Comparison of ENCODE assay signal across 8 cellular contexts in the genomic region with DNA sequence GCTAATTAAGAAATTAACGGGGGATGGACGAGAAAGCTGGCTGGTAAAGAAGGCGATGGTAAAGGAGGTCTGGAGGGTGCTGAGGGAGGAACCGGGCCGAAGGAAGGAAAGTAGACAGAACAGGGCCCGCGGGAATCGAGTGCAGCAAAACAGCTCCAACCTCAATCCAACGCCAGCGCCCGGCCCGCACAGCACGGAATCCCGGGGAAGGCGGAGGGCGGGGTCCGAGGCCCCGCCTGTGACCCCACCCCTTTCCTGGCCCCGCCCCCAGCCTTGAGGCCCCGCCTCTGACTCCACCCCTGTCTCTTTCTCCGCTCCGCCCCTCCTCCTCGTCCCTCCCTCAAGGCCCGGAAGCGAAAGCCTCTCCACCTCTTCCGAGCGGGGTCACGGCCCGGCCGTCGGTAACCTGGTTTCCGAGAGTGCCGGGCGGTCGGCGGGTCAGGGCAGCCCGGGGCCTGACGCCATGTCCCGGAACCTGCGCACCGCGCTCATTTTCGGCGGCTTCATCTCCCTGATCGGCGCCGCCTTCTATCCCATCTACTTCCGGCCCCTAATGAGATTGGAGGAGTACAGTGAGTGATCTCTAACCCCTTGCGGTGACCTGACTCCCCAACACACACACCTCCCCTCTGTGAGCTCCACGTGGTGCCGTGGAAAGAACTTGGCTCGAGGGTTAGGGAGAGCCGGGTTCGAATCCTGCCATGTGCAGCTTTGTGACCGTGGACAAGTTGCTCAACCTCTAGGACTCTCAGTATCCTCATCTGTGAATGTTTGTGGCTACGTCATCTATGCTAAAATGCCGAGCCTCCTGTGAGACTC. TPM values are rescaled to one million over a fixed set of nuclear protein-coding genes. Genes with fewer than 3 reads are reported as not detected.
DNase-seq lines count a peak whose midpoint lies in the region; ATAC-seq and TF ChIP-seq lines count a peak whose summit lies in the region.

A gene (plus strand): TSS at position 370 of the 819 bp plus-strand sequence. CDS start 94 bp downstream, at position 464.

- intact Hi-C loops in head of caudate nucleus (cut with DNase I) = loop anchor here (10.0 kb wide), 1 partner anchor 411 kb away; a partner anchor contains a TSS
- intact Hi-C loops in tibial artery (cut with DNase I; ENCODE audit: low total_unique reads) = loop anchor here (5.0 kb wide), 1 partner anchor 408 kb away; a partner anchor contains a TSS

- POLR2A ChIA-PET in activated naive CD8-positive, alpha-beta T cell treated with anti-CD3 and anti-CD28 coated beads, Interleukin-2, amount 10 ng/mL, durations not matched to agents 7 days and 5 days (lab: Charles Lee) = interaction anchor here (0.6 to 2.6 kb wide), 10 partner anchors 22 to 601 kb away, joined by 3 to 12 read pairs (median 5); no protein-coding TSS in a partner anchor

- H3K9me2 ChIP-seq in SU-DHL-6 (replicated peaks; ENCODE audit: insufficient read depth, low read length) = no peaks in the 10 kb centered on the region

- peaks cover 2% of the 10 kb centered on the region for H3K36me3 Mint-ChIP-seq in activated naive CD8-positive, alpha-beta T cell treated with anti-CD3 and anti-CD28 coated beads, Interleukin-2, amount 10 ng/mL, durations not matched to agents 7 days and 5 days

- H3K4me1 ChIP-seq in parathyroid adenoma (no peaks in the 10 kb centered on the region), tibial artery (peaks cover 0 to 19% (median 12%) of the 10 kb centered on the region in 4 donors)

- no peaks in the 10 kb centered on the region for H3K9me3 ChIP-seq in SU-DHL-6 (ENCODE audit: insufficient read depth, low read length)
- no peaks in the 10 kb centered on the region for H3K9me3 ChIP-seq in parathyroid adenoma (ENCODE audit: control insufficient read depth, low read length)
- no peaks in the 10 kb centered on the region for H3K9me3 ChIP-seq in tibial artery

- peak within 1 kb of the TSS; percentile 50 for H2AFZ ChIP-seq in SU-DHL-6 (ENCODE audit: low read depth, low read length, severe bottlenecking)
- H2AFZ ChIP-seq in parathyroid adenoma = peak within 1 kb of the TSS; percentile 98

- H3F3A ChIP-seq in SU-DHL-6 (ENCODE audit: insufficient read depth) = 0 out of 2 replicates have a peak, but pooled peaks cover 16% of the 10 kb centered on the region

- peaks cover 24% of the 10 kb centered on the region for H3K79me2 ChIP-seq in SU-DHL-6 (ENCODE audit: insufficient read depth, low read length)
- H3K79me2 ChIP-seq in parathyroid adenoma = no peaks in the 10 kb centered on the region

- H3K36me3 ChIP-seq in SU-DHL-6 (ENCODE audit: low read length) (no peaks in the 10 kb centered on the region), parathyroid adenoma (ENCODE audit: control insufficient read depth, insufficient read depth, low read length) (no peaks in the 10 kb centered on the region), tibial artery (no peaks in the 10 kb centered on the region)

- peak within 1 kb of the TSS; percentile 97 for H3K4me3 Mint-ChIP-seq in activated naive CD8-positive, alpha-beta T cell treated with anti-CD3 and anti-CD28 coated beads, Interleukin-2, amount 10 ng/mL, durations not matched to agents 7 days and 5 days

- H3K4me3 ChIP-seq in GM12865 (ENCODE audit: low read depth, low read length) (peak within 1 kb of the TSS; percentile 64), SU-DHL-6 (ENCODE audit: insufficient read depth, low read length, poor library complexity, severe bottlenecking) (peak within 1 kb of the TSS; percentile 79), parathyroid adenoma (ENCODE audit: low read depth, low read length) (peak within 1 kb of the TSS; percentile 74), tibial artery (peak within 1 kb of the TSS; percentile 71 to 90)

- H3K4me1 Mint-ChIP-seq in activated naive CD8-positive, alpha-beta T cell treated with anti-CD3 and anti-CD28 coated beads, Interleukin-2, amount 10 ng/mL, durations not matched to agents 7 days and 5 days = peaks cover 15% of the 10 kb centered on the region

- no peaks in the 10 kb centered on the region for H3K9me3 Mint-ChIP-seq in activated naive CD8-positive, alpha-beta T cell treated with anti-CD3 and anti-CD28 coated beads, Interleukin-2, amount 10 ng/mL, durations not matched to agents 7 days and 5 days

- peak; percentile 95 for DNase-seq in GM12865 (ENCODE audit: low read depth)
- peak; percentile 88 for DNase-seq in NCI-H1092 treated with DMSO at 0.1 percent for 48 hours (lab: John Stamatoyannopoulos, UW)
- DNase-seq in activated naive CD8-positive, alpha-beta T cell treated with anti-CD3 and anti-CD28 coated beads, Interleukin-2, amount 10 ng/mL, durations not matched to agents 7 days and 5 days = peak; percentile 89
- DNase-seq in head of caudate nucleus = peak; percentile 86 to 98 (median 95)
- peak; percentile 90 to 95 for DNase-seq in tibial artery

- H3K9ac ChIP-seq in SU-DHL-6 (ENCODE audit: low read length) (peak within 1 kb of the TSS; percentile 76), parathyroid adenoma (no peak within 1 kb of the TSS)

- peak; percentile 92 for ATAC-seq in HG02623 (IDR thresholded peaks at IDR 0.05; ENCODE audit: unreplicated experiment)
- ATAC-seq in activated naive CD8-positive, alpha-beta T cell treated with anti-CD3 and anti-CD28 coated beads, Interleukin-2, amount 10 ng/mL, durations not matched to agents 7 days and 5 days (ENCODE audit: low read depth) = peak; percentile 95

- peaks cover 4% of the 10 kb centered on the region for H3K27me3 Mint-ChIP-seq in activated naive CD8-positive, alpha-beta T cell treated with anti-CD3 and anti-CD28 coated beads, Interleukin-2, amount 10 ng/mL, durations not matched to agents 7 days and 5 days

- peak within 1 kb of the TSS; percentile 84 for H3K27ac ChIP-seq in SU-DHL-6 (ENCODE audit: low read depth, low read length)
- H3K27ac ChIP-seq in parathyroid adenoma = peak within 1 kb of the TSS; percentile 74
- H3K27ac ChIP-seq in tibial artery = peak within 1 kb of the TSS; percentile 85 to 90

- H3K27me3 ChIP-seq in SU-DHL-6 (ENCODE audit: low read length) (no peaks in the 10 kb centered on the region), parathyroid adenoma (ENCODE audit: control insufficient read depth, insufficient read depth, low read length) (no peaks in the 10 kb centered on the region), tibial artery (no peaks in the 10 kb centered on the region)

- H3K27ac Mint-ChIP-seq in activated naive CD8-positive, alpha-beta T cell treated with anti-CD3 and anti-CD28 coated beads, Interleukin-2, amount 10 ng/mL, durations not matched to agents 7 days and 5 days = peak within 1 kb of the TSS; percentile 98

- TF ChIP-seq CTCF in GM12865 (IDR thresholded peaks at IDR 0.05; ENCODE audit: insufficient read depth, low read depth, low read length, missing control alignments) (no peak), SU-DHL-6 (IDR thresholded peaks at IDR 0.05; ENCODE audit: insufficient read depth, low read length, poor library complexity, severe bottlenecking) (no peak), parathyroid adenoma (IDR thresholded peaks at IDR 0.05) (no peak), tibial artery (IDR thresholded peaks at IDR 0.05) (no peak)

- peak within 1 kb of the TSS; percentile 72 for H3K4me2 ChIP-seq in SU-DHL-6 (ENCODE audit: low read depth, low read length, poor library complexity, severe bottlenecking)
- H3K4me2 ChIP-seq in parathyroid adenoma (ENCODE audit: low read length) = peak within 1 kb of the TSS; percentile 75

- no peaks in the 10 kb centered on the region for H4K20me1 ChIP-seq in SU-DHL-6 (ENCODE audit: low read depth, low read length)

RNA-seq across cellular contexts. Expression of the gene that starts here (rescaled TPM):
- 10 to 100 TPM; 12.9 to 14.9 TPM for total RNA-seq in activated naive CD8-positive, alpha-beta T cell treated with anti-CD3 and anti-CD28 coated beads, Interleukin-2, amount 10 ng/mL, durations not matched to agents 7 days and 5 days

Comparison
In these comparisons a context has a peak if more than half of its experiments do, and no peak if none do; other contexts are left out.
1. Peak in every context shown above with its lines: DNase-seq, ATAC-seq, H3K4me3 ChIP-seq and H3K27ac ChIP-seq.